Comparison of ENCODE assay signal across 1 cellular context in genomic region chr2:157221394-157221988, GRCh38.
TF ChIP-seq lines count a peak whose summit lies in the region.

No MANE protein-coding gene starts in this region.

TF ChIP-seq in GM12878, 131 proteins besides CTCF, POLR2A, EP300 and RAD21:
- TF ChIP-seq MAX (IDR thresholded peaks at IDR 0.05; ENCODE audit: low read depth, low read length) (no peak), YY1 (IDR thresholded peaks at IDR 0.05; ENCODE audit: low read depth, low read length) (0 out of 2 replicates have a peak, but pooled peaks have one; percentile 27)
